8 cellular contexts compared by ENCODE assay signal in genomic region chr5:923473-923873, GRCh38. TPM values are rescaled to one million over a fixed set of nuclear protein-coding genes. Genes with fewer than 3 reads are reported as not detected.
DNase-seq lines count a peak whose midpoint lies in the region; TF ChIP-seq lines count a peak whose summit lies in the region.

No MANE protein-coding gene starts in this region.

- intact Hi-C loops in ascending aorta (cut with DNase I), result loop anchor here (10.0 kb wide), 1 partner anchor 721 kb away; no protein-coding TSS in a partner anchor

- H3K27ac ChIP-seq in ascending aorta, result no peak overlapping the region

- no peak overlapping the region for H3K4me3 ChIP-seq in HFF-Myc (replicated peaks; ENCODE audit: low read depth, low read length)
- H3K4me3 ChIP-seq in ascending aorta, result no peak overlapping the region

- DNase-seq in ELF-1 (ENCODE audit: low read depth, low spot score) (peak; percentile 91), HFF-Myc (ENCODE audit: extremely low read depth, low read depth) (no peak), NCI-H1930 (lab: John Stamatoyannopoulos, UW) (peak; percentile 69 to 85), T-helper 9 cell (peak; percentile 53), ascending aorta (ENCODE audit: low spot score in 2 of 2) (peak in 1 of 2 donors; percentile 72), iPS DF 19.7 (ENCODE audit: low read depth, low spot score) (peak; percentile 45), KG1 (lab: John Stamatoyannopoulos, UW) (no peak)
- DNase-seq in stimulated activated CD4-positive, alpha-beta T cell treated with anti-CD3 and anti-CD28 coated beads, Interleukin-12 subunit alpha, Interleukin-12 subunit beta, amount 100 ng/mL, for 48 hours (ENCODE audit: low read depth in 2 of 3, low spot score in 1 of 3), result peak; percentile 40 to 60 (median 45)

- peak; percentile 88 for TF ChIP-seq CTCF in HFF-Myc (IDR thresholded peaks at IDR 0.05; ENCODE audit: low read depth, low read length, missing control alignments)
- TF ChIP-seq CTCF in ascending aorta (IDR thresholded peaks at IDR 0.05), result peak; percentile 28 to 65 (median 51)

- peaks cover 10% of the 10 kb centered on the region for H3K27me3 ChIP-seq in ascending aorta

- peaks cover 0 to 4% of the 10 kb centered on the region in 2 donors for H3K4me1 ChIP-seq in ascending aorta

- no peaks in the 10 kb centered on the region for H3K36me3 ChIP-seq in ascending aorta

- no peaks in the 10 kb centered on the region for H3K9me3 ChIP-seq in ascending aorta

RNA-seq across cellular contexts. Expression of gene TRIP13, which starts 30.8 kb away (rescaled TPM):
- not detected for total RNA-seq in ascending aorta

RNA-seq across cellular contexts. Expression of gene BRD9, which starts 30.9 kb away (rescaled TPM):
- total RNA-seq in ascending aorta, result 13.6 TPM

Comparison
In these comparisons a context has a peak if more than half of its experiments do, and no peak if none do; other contexts are left out.
1. DNase-seq: peak in ELF-1 (single experiment), NCI-H1930 (2 of 2), T-helper 9 cell (single experiment), iPS DF 19.7 (single experiment) and stimulated activated CD4-positive, alpha-beta T cell treated with anti-CD3 and anti-CD28 coated beads, Interleukin-12 subunit alpha, Interleukin-12 subunit beta, amount 100 ng/mL, for 48 hours (3 of 3); none in HFF-Myc (single experiment) and KG1 (single experiment).